40 cellular contexts compared by ENCODE assay signal in genomic region chr4:110348711-110349383, GRCh38.
"Had no signal": no experiment of that assay in that cellular context is flagged by ENCODE, and none has a peak within 500 bp of the region (broad histone marks: within the 10 kb centered on the region; RNA-seq: fewer than 3 reads in every experiment).

No MANE protein-coding gene starts in this region.

- H3K36me3 Mint-ChIP-seq: activated naive CD4-positive, alpha-beta T cell treated with anti-CD3 and anti-CD28 coated beads, Interleukin-2, amount 10 ng/mL, durations not matched to agents 7 days and 5 days; activated naive CD4-positive, alpha-beta T cell treated with anti-CD3 and anti-CD28 coated beads, Interleukin-2, amount 50 U/mL, for 24 hours; activated naive CD4-positive, alpha-beta T cell treated with anti-CD3 and anti-CD28 coated beads, Interleukin-2, amount 50 U/mL, for 72 hours; activated naive CD8-positive, alpha-beta T cell; activated naive CD8-positive, alpha-beta T cell treated with anti-CD3 and anti-CD28 coated beads for 36 hours; activated naive CD8-positive, alpha-beta T cell treated with anti-CD3 and anti-CD28 coated beads, Interleukin-2, amount 10 ng/mL, durations not matched to agents 7 days and 5 days; brain had no signal

- ATAC-seq: activated naive CD4-positive, alpha-beta T cell treated with anti-CD3 and anti-CD28 coated beads, Interleukin-2, amount 50 U/mL, for 72 hours; activated naive CD8-positive, alpha-beta T cell treated with anti-CD3 and anti-CD28 coated beads, Interleukin-2, amount 50 U/mL, for 24 hours; activated T-cell treated with anti-CD3 and anti-CD28 coated beads, Interleukin-2, amount 50 U/mL, for 4 hours; activated T-cell treated with anti-CD3 and anti-CD28 coated beads, Interleukin-2, amount 50 U/mL, for 72 hours; activated T-helper 17 cell treated with anti-CD3 and anti-CD28 coated beads, Interleukin-2, amount 50 U/mL, for 72 hours; body of pancreas had no signal

- H3K4me1 Mint-ChIP-seq: activated naive CD4-positive, alpha-beta T cell treated with anti-CD3 and anti-CD28 coated beads, Interleukin-2, amount 10 ng/mL, durations not matched to agents 7 days and 5 days; activated naive CD4-positive, alpha-beta T cell treated with anti-CD3 and anti-CD28 coated beads, Interleukin-2, amount 50 U/mL, for 24 hours; activated naive CD8-positive, alpha-beta T cell treated with anti-CD3 and anti-CD28 coated beads for 36 hours; activated naive CD8-positive, alpha-beta T cell treated with anti-CD3 and anti-CD28 coated beads, Interleukin-2, amount 10 ng/mL, durations not matched to agents 7 days and 5 days; activated naive CD8-positive, alpha-beta T cell treated with anti-CD3 and anti-CD28 coated beads, Interleukin-2, amount 50 U/mL, for 24 hours; activated T-helper 17 cell treated with anti-CD3 and anti-CD28 coated beads, Interleukin-2, amount 50 U/mL, for 72 hours; central memory CD8-positive, alpha-beta T cell had no signal

- H3K27me3 Mint-ChIP-seq: brain had no signal

- H3K27ac Mint-ChIP-seq: activated naive CD4-positive, alpha-beta T cell treated with anti-CD3 and anti-CD28 coated beads for 36 hours; activated naive CD4-positive, alpha-beta T cell treated with anti-CD3 and anti-CD28 coated beads, Interleukin-2, amount 10 ng/mL, durations not matched to agents 7 days and 5 days; activated naive CD4-positive, alpha-beta T cell treated with anti-CD3 and anti-CD28 coated beads, Interleukin-2, amount 50 U/mL, for 24 hours; activated naive CD4-positive, alpha-beta T cell treated with anti-CD3 and anti-CD28 coated beads, Interleukin-2, amount 50 U/mL, for 72 hours; activated naive CD8-positive, alpha-beta T cell; activated naive CD8-positive, alpha-beta T cell treated with anti-CD3 and anti-CD28 coated beads for 36 hours; activated naive CD8-positive, alpha-beta T cell treated with anti-CD3 and anti-CD28 coated beads, Interleukin-2, amount 10 ng/mL, durations not matched to agents 7 days and 5 days; activated naive CD8-positive, alpha-beta T cell treated with anti-CD3 and anti-CD28 coated beads, Interleukin-2, amount 50 U/mL, for 24 hours; activated T-cell treated with anti-CD3 and anti-CD28 coated beads, Interleukin-2, amount 50 U/mL, for 24 hours; activated T-cell treated with anti-CD3 and anti-CD28 coated beads, Interleukin-2, amount 50 U/mL, for 72 hours; activated T-helper 1 cell treated with anti-CD3 and anti-CD28 coated beads, Interleukin-12 subunit alpha, Interleukin-12 subunit beta, Interleukin-2, Interleukin-4 antibody, amounts not matched to agents 30 ng/mL and 10 ng/mL and 1 ng/mL, durations not matched to agents 14 hours and 24 hours and 36 hours; activated T-helper 17 cell treated with anti-CD3 and anti-CD28 coated beads, Interleukin-2, amount 50 U/mL, for 72 hours; activated T-helper 2 cell treated with anti-CD3 and anti-CD28 coated beads, Interferon-gamma antibody, Interleukin-2, Interleukin-4, amounts not matched to agents 10 μg/mL and 5 μg/mL and 100 μg/mL, durations not matched to agents 14 hours and 24 hours and 36 hours; brain had no signal

- H3K4me3 Mint-ChIP-seq: activated naive CD4-positive, alpha-beta T cell treated with anti-CD3 and anti-CD28 coated beads for 36 hours; activated naive CD4-positive, alpha-beta T cell treated with anti-CD3 and anti-CD28 coated beads, Interleukin-2, amount 10 ng/mL, durations not matched to agents 7 days and 5 days; activated naive CD4-positive, alpha-beta T cell treated with anti-CD3 and anti-CD28 coated beads, Interleukin-2, amount 50 U/mL, for 24 hours; activated naive CD8-positive, alpha-beta T cell; activated naive CD8-positive, alpha-beta T cell treated with anti-CD3 and anti-CD28 coated beads for 36 hours; activated naive CD8-positive, alpha-beta T cell treated with anti-CD3 and anti-CD28 coated beads, Interleukin-2, amount 10 ng/mL, durations not matched to agents 7 days and 5 days; activated naive CD8-positive, alpha-beta T cell treated with anti-CD3 and anti-CD28 coated beads, Interleukin-2, amount 50 U/mL, for 24 hours; activated T-cell treated with anti-CD3 and anti-CD28 coated beads, Interleukin-2, amount 50 U/mL, for 24 hours; activated T-cell treated with anti-CD3 and anti-CD28 coated beads, Interleukin-2, amount 50 U/mL, for 4 hours; activated T-cell treated with anti-CD3 and anti-CD28 coated beads, Interleukin-2, amount 50 U/mL, for 72 hours; activated T-helper 1 cell treated with anti-CD3 and anti-CD28 coated beads, Interleukin-12 subunit alpha, Interleukin-12 subunit beta, Interleukin-2, Interleukin-4 antibody, amounts not matched to agents 30 ng/mL and 10 ng/mL and 1 ng/mL, durations not matched to agents 14 hours and 24 hours and 36 hours; activated T-helper 17 cell treated with anti-CD3 and anti-CD28 coated beads, Interleukin-2, amount 50 U/mL, for 72 hours; brain; central memory CD8-positive, alpha-beta T cell had no signal

- FAIRE-seq: astrocyte, bronchial epithelial cell had no signal

- H3K9me3 ChIP-seq: adrenal gland, ascending aorta, body of pancreas, breast epithelium had no signal

- H3K4me3 ChIP-seq: adrenal gland, ascending aorta, body of pancreas, breast epithelium, cardiac muscle cell had no signal

- H3K4me1 ChIP-seq: adrenal gland, ascending aorta, body of pancreas, breast epithelium had no signal

- H3K9me3 Mint-ChIP-seq: activated naive CD4-positive, alpha-beta T cell treated with anti-CD3 and anti-CD28 coated beads for 36 hours; activated naive CD4-positive, alpha-beta T cell treated with anti-CD3 and anti-CD28 coated beads, Interleukin-2, amount 10 ng/mL, durations not matched to agents 7 days and 5 days; activated naive CD4-positive, alpha-beta T cell treated with anti-CD3 and anti-CD28 coated beads, Interleukin-2, amount 50 U/mL, for 24 hours; activated naive CD4-positive, alpha-beta T cell treated with anti-CD3 and anti-CD28 coated beads, Interleukin-2, amount 50 U/mL, for 72 hours; activated naive CD8-positive, alpha-beta T cell treated with anti-CD3 and anti-CD28 coated beads for 36 hours; activated naive CD8-positive, alpha-beta T cell treated with anti-CD3 and anti-CD28 coated beads, Interleukin-2, amount 10 ng/mL, durations not matched to agents 7 days and 5 days; activated naive CD8-positive, alpha-beta T cell treated with anti-CD3 and anti-CD28 coated beads, Interleukin-2, amount 50 U/mL, for 24 hours; activated T-cell treated with anti-CD3 and anti-CD28 coated beads, Interleukin-2, amount 50 U/mL, for 24 hours; activated T-cell treated with anti-CD3 and anti-CD28 coated beads, Interleukin-2, amount 50 U/mL, for 4 hours; activated T-cell treated with anti-CD3 and anti-CD28 coated beads, Interleukin-2, amount 50 U/mL, for 72 hours; activated T-helper 1 cell treated with anti-CD3 and anti-CD28 coated beads, Interleukin-12 subunit alpha, Interleukin-12 subunit beta, Interleukin-2, Interleukin-4 antibody, amounts not matched to agents 30 ng/mL and 10 ng/mL and 1 ng/mL, durations not matched to agents 14 hours and 24 hours and 36 hours; activated T-helper 17 cell treated with anti-CD3 and anti-CD28 coated beads, Interleukin-2, amount 50 U/mL, for 72 hours; activated T-helper 2 cell treated with anti-CD3 and anti-CD28 coated beads, Interferon-gamma antibody, Interleukin-2, Interleukin-4, amounts not matched to agents 10 μg/mL and 5 μg/mL and 100 μg/mL, durations not matched to agents 14 hours and 24 hours and 36 hours; central memory CD8-positive, alpha-beta T cell had no signal

- DNase-seq: activated effector memory CD4-positive, alpha-beta T cell treated with anti-CD3 and anti-CD28 coated beads, Interleukin-2, amount 50 U/mL, for 16 hours; activated effector memory CD4-positive, alpha-beta T cell treated with Interleukin-2 at 50 U/mL for 16 hours; activated gamma-delta T cell; activated gamma-delta T cell treated with Interleukin-2 at 50 U/mL for 16 hours; activated naive CD4-positive, alpha-beta T cell; activated naive CD4-positive, alpha-beta T cell treated with anti-CD3 and anti-CD28 coated beads for 36 hours; activated naive CD4-positive, alpha-beta T cell treated with anti-CD3 and anti-CD28 coated beads, Interleukin-2, amount 10 ng/mL, durations not matched to agents 7 days and 5 days; activated naive CD4-positive, alpha-beta T cell treated with anti-CD3 and anti-CD28 coated beads, Interleukin-2, amount 50 U/mL, for 16 hours; activated naive CD4-positive, alpha-beta T cell treated with Interleukin-2 at 50 U/mL for 16 hours; activated naive CD8-positive, alpha-beta T cell treated with anti-CD3 and anti-CD28 coated beads for 36 hours; activated naive CD8-positive, alpha-beta T cell treated with anti-CD3 and anti-CD28 coated beads, Interleukin-2, amount 10 ng/mL, durations not matched to agents 7 days and 5 days; activated naive CD8-positive, alpha-beta T cell treated with anti-CD3 and anti-CD28 coated beads, Interleukin-2, amount 50 U/mL, for 24 hours; activated T-cell treated with anti-CD3 and anti-CD28 coated beads, Interleukin-2, amount 50 U/mL, for 1 hour; activated T-cell treated with anti-CD3 and anti-CD28 coated beads, Interleukin-2, amount 50 U/mL, for 24 hours; activated T-cell treated with anti-CD3 and anti-CD28 coated beads, Interleukin-2, amount 50 U/mL, for 4 hours; activated T-cell treated with anti-CD3 and anti-CD28 coated beads, Interleukin-2, amount 50 U/mL, for 48 hours; activated T-cell treated with anti-CD3 and anti-CD28 coated beads, Interleukin-2, amount 50 U/mL, for 72 hours; adrenal gland; amniotic stem cell; amygdala; anterior cingulate cortex; aorta; body of pancreas; brain microvascular endothelial cell; caudate nucleus; central memory CD4-positive, alpha-beta T cell; cerebellar nuclear complex had no signal

- H3K27me3 ChIP-seq: adrenal gland, ascending aorta, body of pancreas, brain microvascular endothelial cell, breast epithelium, cardiac muscle cell had no signal

- H3K36me3 ChIP-seq: adrenal gland, ascending aorta, brain microvascular endothelial cell, breast epithelium, cardiac muscle cell had no signal

- H3K27ac ChIP-seq: adrenal gland, ascending aorta, body of pancreas, brain microvascular endothelial cell, breast epithelium, cardiac muscle cell had no signal
